ENCODE assay signal across 9 cellular contexts in genomic region chr1:39081266-39082139, GRCh38. TPM values are rescaled to one million over a fixed set of nuclear protein-coding genes. Genes with fewer than 3 reads are reported as not detected.
DNase-seq lines count a peak whose midpoint lies in the region; ATAC-seq and TF ChIP-seq lines count a peak whose summit lies in the region.
"Had no signal": no experiment of that assay in that cellular context is flagged by ENCODE, and none has a peak within 500 bp of the region (broad histone marks: within the 10 kb centered on the region; RNA-seq: fewer than 3 reads in every experiment).

No MANE protein-coding gene starts in this region.

- peak; percentile 66 for ATAC-seq in CD4-positive, alpha-beta T cell (ENCODE audit: poor library complexity)
- no peak for ATAC-seq in GM21367 (IDR thresholded peaks at IDR 0.05; ENCODE audit: unreplicated experiment)

- H3K4me1 Mint-ChIP-seq in CD4-positive, alpha-beta T cell (ENCODE audit: low read depth), result peaks cover 6% of the 10 kb centered on the region
- peaks cover 8% of the 10 kb centered on the region for H3K4me1 Mint-ChIP-seq in progenitor cell of endocrine pancreas (ENCODE audit: low read depth)

- H3K4me3 ChIP-seq in HL-60 (replicated peaks; ENCODE audit: insufficient read depth, low read length), result peak overlapping the region; percentile 25

- H3K27ac Mint-ChIP-seq in CD4-positive, alpha-beta T cell, result no peak overlapping the region
- no peak overlapping the region for H3K27ac Mint-ChIP-seq in progenitor cell of endocrine pancreas

- TF ChIP-seq CTCF in CD4-positive, alpha-beta T cell (IDR thresholded peaks at IDR 0.05), result no peak
- TF ChIP-seq CTCF in HL-60 (IDR thresholded peaks at IDR 0.05; ENCODE audit: insufficient read depth, low read length), result no peak
- peak; percentile 18 for TF ChIP-seq CTCF in progenitor cell of endocrine pancreas (IDR thresholded peaks at IDR 0.05; ENCODE audit: unreplicated experiment)
- TF ChIP-seq CTCF in GM10248 (IDR thresholded peaks at IDR 0.05; ENCODE audit: control extremely low read depth, extremely low read depth, low read depth, missing control alignments), result no peak

- intact Hi-C loops in CD4-positive, alpha-beta T cell (cut with DNase I, micrococcal nuclease), result no loop called here

- POLR2A ChIA-PET in CD4-positive, alpha-beta T cell (lab: Charles Lee), result no interaction called here
- POLR2A ChIA-PET in GM10248 (lab: Yijun Ruan, JAX), result no interaction called here

- peaks cover 32% of the 10 kb centered on the region for H3K27me3 ChIP-seq in CD4-positive, alpha-beta T cell (ENCODE audit: control insufficient read depth, insufficient read depth, low read length)
- peaks cover 21% of the 10 kb centered on the region for H3K27me3 ChIP-seq in HL-60 (ENCODE audit: insufficient read depth, poor library complexity, severe bottlenecking)

- H3K27me3 Mint-ChIP-seq in CD4-positive, alpha-beta T cell, result peaks cover 51% of the 10 kb centered on the region
- H3K27me3 Mint-ChIP-seq in progenitor cell of endocrine pancreas, result peaks cover 57% of the 10 kb centered on the region

- H3K27ac ChIP-seq in CD4-positive, alpha-beta T cell (ENCODE audit: low read depth, low read length), result no peak overlapping the region
- no peak overlapping the region for H3K27ac ChIP-seq in HL-60 (replicated peaks)

- H3K4me3 Mint-ChIP-seq in CD4-positive, alpha-beta T cell, result no peak overlapping the region
- peak overlapping the region; percentile 78 for H3K4me3 Mint-ChIP-seq in progenitor cell of endocrine pancreas (ENCODE audit: low read depth)

- peak in 5 of 10 experiments; percentile 2 to 40 (median 12) for DNase-seq in CD4-positive, alpha-beta T cell
- DNase-seq in HL-60 (ENCODE audit: low read depth in 1 of 2, low spot score in 1 of 2) (peak in 1 of 2 experiments; percentile 58), germinal center (ENCODE audit: low spot score) (peak; percentile 47), progenitor cell of endocrine pancreas (ENCODE audit: low spot score, unreplicated experiment) (peak; percentile 34), GM10248 (ENCODE audit: extremely low spot score) (no peak), MV-4-11 (lab: John Stamatoyannopoulos, UW) (no peak)
- peak; percentile 26 for DNase-seq in activated CD8-positive, alpha-beta memory T cell treated with anti-CD3 and anti-CD28 coated beads, Interleukin-2, amount 50 U/mL, for 4 hours

- H3K9me3 ChIP-seq in CD4-positive, alpha-beta T cell (ENCODE audit: control insufficient read depth, low read length), result no peaks in the 10 kb centered on the region

- H3K36me3 Mint-ChIP-seq in CD4-positive, alpha-beta T cell (ENCODE audit: low read depth), result no peaks in the 10 kb centered on the region
- no peaks in the 10 kb centered on the region for H3K36me3 Mint-ChIP-seq in progenitor cell of endocrine pancreas (ENCODE audit: insufficient read depth)
- H3K36me3 Mint-ChIP-seq: IgD-negative memory B cell had no signal

- CTCF ChIA-PET in CD4-positive, alpha-beta T cell (lab: Charles Lee), result no interaction called here
- CTCF ChIA-PET in GM10248 (lab: Yijun Ruan, JAX), result interaction anchor here (0.6 kb wide), 1 partner anchor 452 kb away, joined by 3 read pairs; no protein-coding TSS in a partner anchor

- no peaks in the 10 kb centered on the region for H3K9me3 Mint-ChIP-seq in CD4-positive, alpha-beta T cell
- H3K9me3 Mint-ChIP-seq in progenitor cell of endocrine pancreas (ENCODE audit: low read depth), result no peaks in the 10 kb centered on the region
- H3K9me3 Mint-ChIP-seq: IgD-negative memory B cell had no signal

RNA-seq across cellular contexts. Expression of gene NDUFS5, which starts 55.4 kb away (rescaled TPM):
- 100 to 1,000 TPM; 153 to 156 TPM for total RNA-seq in CD4-positive, alpha-beta T cell
- total RNA-seq in progenitor cell of endocrine pancreas, result 208 and 221 TPM in 2 replicates

Comparison
In these comparisons a context has a peak if more than half of its experiments do, and no peak if none do; other contexts are left out.
1. DNase-seq: peak in activated CD8-positive, alpha-beta memory T cell treated with anti-CD3 and anti-CD28 coated beads, Interleukin-2, amount 50 U/mL, for 4 hours (single experiment), germinal center (single experiment) and progenitor cell of endocrine pancreas (single experiment); none in GM10248 (single experiment) and MV-4-11 (single experiment).